24 cellular contexts compared by ENCODE assay signal in genomic region chr9:78400496-78400895, GRCh38.
DNase-seq lines count a peak whose midpoint lies in the region; ATAC-seq, FAIRE-seq and TF ChIP-seq lines count a peak whose summit lies in the region.
"Had no signal": no experiment of that assay in that cellular context is flagged by ENCODE, and none has a peak within 500 bp of the region (broad histone marks: within the 10 kb centered on the region; RNA-seq: fewer than 3 reads in every experiment).

No MANE protein-coding gene starts in this region.

- H3K79me2 ChIP-seq in HepG2 (ENCODE audit: insufficient read depth, low read length) = no peaks in the 10 kb centered on the region
- H3K79me2 ChIP-seq in H1 (ENCODE audit: control insufficient read depth in 1 of 2, insufficient read depth in 2 of 2, low read length in 2 of 2) = no peaks in the 10 kb centered on the region

- TF ChIP-seq RAD21 in HepG2 (CRISPR knock-in tag; IDR thresholded peaks at IDR 0.05) = no peak
- TF ChIP-seq RAD21 in IMR-90 (IDR thresholded peaks at IDR 0.05; ENCODE audit: low read length) = no peak
- TF ChIP-seq RAD21 in H1 (IDR thresholded peaks at IDR 0.05 in 1 of 2, conservative IDR thresholded peaks at IDR 0.05 in 1 of 2; ENCODE audit: low read depth in 2 of 2, low read length in 2 of 2) = no peak

- no peaks in the 10 kb centered on the region for H4K20me1 ChIP-seq in HepG2 (ENCODE audit: insufficient read depth, low read length)
- H4K20me1 ChIP-seq in IMR-90 (ENCODE audit: insufficient read depth, low read length) = no peaks in the 10 kb centered on the region
- no peaks in the 10 kb centered on the region for H4K20me1 ChIP-seq in H1 (replicated peaks in 1 of 2; ENCODE audit: control insufficient read depth in 1 of 2, insufficient read depth in 2 of 2, low read length in 2 of 2)
- H4K20me1 ChIP-seq: BLaER1 treated with 17β-estradiol and CSF1 and Interleukin-3, amounts not matched to agents 10 nM and 100 nM had no signal

- H2BK12ac ChIP-seq in H1 (ENCODE audit: low read depth, low read length) = no peak overlapping the region

- no peak overlapping the region for H3K18ac ChIP-seq in IMR-90 (ENCODE audit: low read depth, low read length)
- no peak overlapping the region for H3K18ac ChIP-seq in H1 (ENCODE audit: extremely low read depth, low read length)

- dilution Hi-C loops in IMR-90 (cut with HindIII; ENCODE audit: low sequenced_read_pairs, unreplicated experiment) = no loop called here

- DNase-seq in HepG2 (ENCODE audit: low spot score) = no peak
- no peak for DNase-seq in right lobe of liver
- no peak for DNase-seq in IMR-90
- no peak for DNase-seq in H1 (ENCODE audit: low read depth in 1 of 2, low spot score in 2 of 2)
- no peak for DNase-seq in prostate gland (ENCODE audit: low spot score)
- DNase-seq in NCI-H1105 treated with DMSO at 0.1 percent for 48 hours (lab: John Stamatoyannopoulos, UW) = no peak
- DNase-seq in DMS79 (lab: John Stamatoyannopoulos, UW) = no peak
- DNase-seq: 8988T; AML-193; Caco-2; Calu3; CD4-positive, alpha-beta T cell; CD8-positive, alpha-beta T cell; DND-41; EL; GDM1 had no signal

- H3K9ac ChIP-seq in HepG2 (ENCODE audit: insufficient read depth, low read depth, low read length) (no peak overlapping the region), IMR-90 (ENCODE audit: low read depth, low read length) (no peak overlapping the region), H1 (replicated peaks in 1 of 4; ENCODE audit: extremely low read depth in 1 of 4, low read depth in 3 of 4, low read length in 3 of 4) (no peak overlapping the region)
- H3K9ac ChIP-seq: BLaER1 treated with 17β-estradiol and CSF1 and Interleukin-3, amounts not matched to agents 10 nM and 100 nM had no signal

- H3K27me3 ChIP-seq in HepG2 (ENCODE audit: control insufficient read depth in 1 of 2, insufficient read depth in 2 of 2, low read length in 2 of 2) (no peaks in the 10 kb centered on the region), right lobe of liver (no peaks in the 10 kb centered on the region), IMR-90 (ENCODE audit: control insufficient read depth, insufficient read depth, low read length) (peaks cover 11% of the 10 kb centered on the region), H1 (replicated peaks in 1 of 4; ENCODE audit: control insufficient read depth in 3 of 4, extremely low read depth in 1 of 4, insufficient read depth in 3 of 4, low read length in 3 of 4) (no peaks in the 10 kb centered on the region; a peak in 1 of 7 replicates), thymus (ENCODE audit: control insufficient read depth, insufficient read depth) (no peaks in the 10 kb centered on the region), prostate gland (replicated peaks; ENCODE audit: insufficient read depth) (no peaks in the 10 kb centered on the region)
- H3K27me3 ChIP-seq: BLaER1 treated with 17β-estradiol and CSF1 and Interleukin-3, amounts not matched to agents 10 nM and 100 nM had no signal

- H3K4me2 ChIP-seq in HepG2 (ENCODE audit: low read depth, low read length) (no peak overlapping the region), IMR-90 (ENCODE audit: low read depth, low read length) (no peak overlapping the region), H1 (ENCODE audit: insufficient read depth in 1 of 2, low read depth in 2 of 2, low read length in 2 of 2) (no peak overlapping the region)
- H3K4me2 ChIP-seq: BLaER1 treated with 17β-estradiol and CSF1 and Interleukin-3, amounts not matched to agents 10 nM and 100 nM had no signal

- in situ Hi-C loops in HepG2 (cut with HindIII; ENCODE audit: extremely low pct_ligation_motif_present, low pct_unique_long_range_greater_than_20kb) (no loop called here), IMR-90 (cut with MboI; ENCODE audit: low sequenced_read_pairs) (no loop called here)

- H3K9me3 ChIP-seq in HepG2 (ENCODE audit: low read length) (no peaks in the 10 kb centered on the region; the same call in 1 of the 2 replicates), right lobe of liver (peaks cover 0 to 2% (median 0%) of the 10 kb centered on the region in 4 donors), IMR-90 (ENCODE audit: control insufficient read depth, insufficient read depth, low read length) (no peaks in the 10 kb centered on the region), H1 (ENCODE audit: insufficient read depth in 2 of 2, low read depth in 1 of 2, low read length in 1 of 2) (peaks cover 5 to 7% of the 10 kb centered on the region in 2 experiments), thymus (ENCODE audit: control insufficient read depth) (no peaks in the 10 kb centered on the region), prostate gland (no peaks in the 10 kb centered on the region)
- H3K9me3 ChIP-seq: Caco-2 had no signal

- intact Hi-C loops in HepG2 (cut with micrococcal nuclease; ENCODE audit: unreplicated experiment) (no loop called here), right lobe of liver (cut with DNase I) (no loop called here), IMR-90 (cut with micrococcal nuclease) (no loop called here), prostate gland (cut with DNase I) (no loop called here)

- BruUV-seq in HepG2 (replicated peaks; lab: Mats Ljungman, UMichigan) = no TSS peak
- no TSS peak for BruUV-seq in IMR-90 (replicated peaks; lab: Mats Ljungman, UMichigan)

- no peak overlapping the region for H3K56ac ChIP-seq in IMR-90 (ENCODE audit: extremely low read depth, insufficient read depth, low read length)
- H3K56ac ChIP-seq in H1 (replicated peaks; ENCODE audit: insufficient read length, low read depth, low read length) = no peak overlapping the region

- H3K27ac ChIP-seq in HepG2 (ENCODE audit: extremely low read length, insufficient read depth, low read length) (no peak overlapping the region), right lobe of liver (no peak overlapping the region), IMR-90 (ENCODE audit: insufficient read depth, low read length) (no peak overlapping the region), H1 (ENCODE audit: low read depth, low read length) (no peak overlapping the region), thymus (ENCODE audit: low read depth) (peak overlapping the region; percentile 13), prostate gland (no peak overlapping the region)
- H3K27ac ChIP-seq: BLaER1 treated with 17β-estradiol and CSF1 and Interleukin-3, amounts not matched to agents 10 nM and 100 nM; C4-2B had no signal

- H2BK5ac ChIP-seq in IMR-90 (ENCODE audit: low read depth, low read length, poor library complexity, severe bottlenecking) (no peak overlapping the region), H1 (ENCODE audit: low read depth, low read length) (no peak overlapping the region)

- POLR2A ChIA-PET in HepG2 (lab: Yijun Ruan, JAX) = no interaction called here
- POLR2A ChIA-PET in IMR-90 (lab: Charles Lee; ENCODE audit: unreplicated experiment) = no interaction called here
- POLR2A ChIA-PET in H1 (lab: Charles Lee; ENCODE audit: partially characterized antibody) = no interaction called here

- TF ChIP-seq CTCF in HepG2 (CRISPR knock-in tag; IDR thresholded peaks at IDR 0.05) (no peak), right lobe of liver (IDR thresholded peaks at IDR 0.05) (no peak), IMR-90 (conservative IDR thresholded peaks at IDR 0.05; ENCODE audit: low read depth, low read length) (no peak), H1 (IDR thresholded peaks at IDR 0.05; ENCODE audit: control extremely low read depth in 1 of 3, insufficient read depth in 1 of 3, low read depth in 1 of 3, low read length in 3 of 3) (no peak), prostate gland (IDR thresholded peaks at IDR 0.05) (no peak)

- no peak overlapping the region for H4K91ac ChIP-seq in IMR-90 (ENCODE audit: insufficient read depth, low read depth, low read length)
- H4K91ac ChIP-seq in H1 (replicated peaks; ENCODE audit: insufficient read length, low read length) = no peak overlapping the region

- H2BK20ac ChIP-seq in IMR-90 (ENCODE audit: low read depth, low read length) = no peak overlapping the region
- no peak overlapping the region for H2BK20ac ChIP-seq in H1 (ENCODE audit: low read length)

- H3K36me3 ChIP-seq in HepG2 (replicated peaks in 1 of 2; ENCODE audit: control insufficient read depth in 1 of 2, insufficient read depth in 2 of 2, low read length in 2 of 2) (no peaks in the 10 kb centered on the region), right lobe of liver (no peaks in the 10 kb centered on the region), IMR-90 (ENCODE audit: control insufficient read depth, insufficient read depth, low read length) (no peaks in the 10 kb centered on the region), H1 (ENCODE audit: control insufficient read depth in 2 of 4, insufficient read depth in 4 of 4, low read length in 3 of 4) (peaks cover 0 to 5% (median under 1%) of the 10 kb centered on the region in 4 experiments; a peak in 3 of 8 replicates), thymus (ENCODE audit: control insufficient read depth, insufficient read depth) (no peaks in the 10 kb centered on the region), prostate gland (no peaks in the 10 kb centered on the region)

- H2AK5ac ChIP-seq in IMR-90 (ENCODE audit: low read depth, low read length) (no peak overlapping the region), H1 (ENCODE audit: low read depth, low read length) (no peak overlapping the region)

- no peak overlapping the region for H4K5ac ChIP-seq in IMR-90 (ENCODE audit: low read depth, low read length)
- no peak overlapping the region for H4K5ac ChIP-seq in H1 (ENCODE audit: insufficient read length, low read depth, low read length)

- H3K14ac ChIP-seq in IMR-90 (replicated peaks; ENCODE audit: low read depth, low read length) = no peak overlapping the region
- H3K14ac ChIP-seq in H1 (ENCODE audit: insufficient read length) = no peak overlapping the region

- ATAC-seq in HepG2 (no peak), right lobe of liver (no peak), IMR-90 (ENCODE audit: low read depth) (no peak)
- ATAC-seq: CD8-positive, alpha-beta T cell; GM12878 had no signal

- no peaks in the 10 kb centered on the region for H3K23me2 ChIP-seq in H1 (ENCODE audit: low read depth, low read length)

- H3K79me1 ChIP-seq in IMR-90 (ENCODE audit: low read depth in 1 of 2, low read length in 2 of 2) = no peaks in the 10 kb centered on the region
- H3K79me1 ChIP-seq in H1 (ENCODE audit: low read depth, low read length) = no peaks in the 10 kb centered on the region

- H2BK15ac ChIP-seq in IMR-90 (ENCODE audit: low read depth, low read length) = no peak overlapping the region
- H2BK15ac ChIP-seq in H1 (ENCODE audit: low read length) = no peak overlapping the region

- TF ChIP-seq POLR2A in HepG2 (IDR thresholded peaks at IDR 0.05; ENCODE audit: insufficient read depth in 1 of 2, low read depth in 2 of 2, low read length in 2 of 2) (no peak), right lobe of liver (IDR thresholded peaks at IDR 0.05) (no peak), IMR-90 (IDR thresholded peaks at IDR 0.05; ENCODE audit: low read depth, low read length) (no peak), H1 (IDR thresholded peaks at IDR 0.05; ENCODE audit: control extremely low read depth in 1 of 2, low read depth in 2 of 2, low read length in 2 of 2) (no peak), prostate gland (IDR thresholded peaks at IDR 0.05) (no peak)

- H2BK120ac ChIP-seq in IMR-90 (ENCODE audit: low read depth, low read length) (no peak overlapping the region), H1 (replicated peaks; ENCODE audit: low read depth, low read length) (no peak overlapping the region)

- H3K4ac ChIP-seq in IMR-90 (ENCODE audit: low read depth, low read length) (no peak overlapping the region), H1 (replicated peaks; ENCODE audit: insufficient read length, low read depth, low read length) (no peak overlapping the region)

- TF ChIP-seq EP300 in HepG2 (IDR thresholded peaks at IDR 0.05; ENCODE audit: low read depth in 2 of 2, low read length in 2 of 2) = no peak
- no peak for TF ChIP-seq EP300 in HepG2 (CRISPR knock-in tag; IDR thresholded peaks at IDR 0.05; ENCODE audit: borderline replicate concordance)
- no peak for TF ChIP-seq EP300 in H1 (IDR thresholded peaks at IDR 0.05; ENCODE audit: borderline replicate concordance in 1 of 2, low read depth in 2 of 2, low read length in 2 of 2)

- CTCF ChIA-PET in HepG2 (lab: Yijun Ruan, JAX; ENCODE audit: low intra/inter-chr PET ratio, low total read pairs) (no interaction called here), IMR-90 (lab: Yijun Ruan, JAX) (no interaction called here), H1 (lab: Charles Lee; ENCODE audit: partially characterized antibody) (interaction anchor here (2.1 kb wide), 1 partner anchor 35 kb away, joined by 6 read pairs; no protein-coding TSS in a partner anchor)

- no peak overlapping the region for H4K8ac ChIP-seq in IMR-90 (ENCODE audit: low read depth in 2 of 2, low read length in 2 of 2)
- no peak overlapping the region for H4K8ac ChIP-seq in H1 (ENCODE audit: extremely low read depth, insufficient read depth, low read length)

- no peak overlapping the region for H2AK9ac ChIP-seq in IMR-90 (replicated peaks; ENCODE audit: low read depth, low read length, poor library complexity)

- H3K23ac ChIP-seq in IMR-90 (ENCODE audit: low read depth, low read length) = no peak overlapping the region
- no peak overlapping the region for H3K23ac ChIP-seq in H1 (ENCODE audit: insufficient read length)

- H2AFZ ChIP-seq in HepG2 (ENCODE audit: low read length) (no peak overlapping the region), IMR-90 (replicated peaks; ENCODE audit: low read length, poor library complexity) (no peak overlapping the region), H1 (ENCODE audit: low read length) (no peak overlapping the region)

- H3K4me3 ChIP-seq in HepG2 (replicated peaks in 1 of 3; ENCODE audit: insufficient read depth in 1 of 3, low read depth in 2 of 3, low read length in 3 of 3) (no peak overlapping the region), right lobe of liver (no peak overlapping the region), IMR-90 (ENCODE audit: insufficient read depth, low read depth, low read length) (no peak overlapping the region), H1 (ENCODE audit: extremely low read depth in 1 of 4, insufficient read depth in 2 of 4, low read depth in 3 of 4, low read length in 4 of 4) (no peak overlapping the region), thymus (ENCODE audit: low read length) (no peak overlapping the region), prostate gland (no peak overlapping the region)
- H3K4me3 ChIP-seq: BLaER1 treated with 17β-estradiol and CSF1 and Interleukin-3, amounts not matched to agents 10 nM and 100 nM; GM12878 had no signal

- FAIRE-seq in HepG2 (lab: Jason Lieb, UNC) (no peak), H1 (lab: Jason Lieb, UNC) (no peak)
- FAIRE-seq: A204.1, D721Med, GM12878, GM12892, GM18507 had no signal

- H3K4me1 ChIP-seq in HepG2 (ENCODE audit: insufficient read depth, low read length) = peaks cover 48% of the 10 kb centered on the region
- no peaks in the 10 kb centered on the region for H3K4me1 ChIP-seq in right lobe of liver
- no peaks in the 10 kb centered on the region for H3K4me1 ChIP-seq in IMR-90 (ENCODE audit: control insufficient read depth, insufficient read depth, low read length)
- H3K4me1 ChIP-seq in H1 (replicated peaks in 1 of 4; ENCODE audit: control insufficient read depth in 3 of 4, insufficient read depth in 4 of 4, low read length in 3 of 4) = peaks cover 3 to 20% (median 15%) of the 10 kb centered on the region in 4 experiments; a peak in 5 of 7 replicates
- no peaks in the 10 kb centered on the region for H3K4me1 ChIP-seq in thymus (ENCODE audit: control insufficient read depth, insufficient read depth, low read length)
- H3K4me1 ChIP-seq in prostate gland (replicated peaks) = no peaks in the 10 kb centered on the region
- H3K4me1 ChIP-seq: Caco-2 had no signal

- H3K9me1 ChIP-seq in IMR-90 (ENCODE audit: insufficient read depth, low read length) = no peaks in the 10 kb centered on the region

Comparison
In these comparisons a context has a peak if more than half of its experiments do, and no peak if none do; other contexts are left out.
1. Of the 41 proteins assayed by ChIP-seq in both HepG2 and H1: peak only in HepG2: none; only in H1: none; in both: MAFK; in neither: 40.